Comparison of ENCODE assay signal across 18 cellular contexts in the genomic region with DNA sequence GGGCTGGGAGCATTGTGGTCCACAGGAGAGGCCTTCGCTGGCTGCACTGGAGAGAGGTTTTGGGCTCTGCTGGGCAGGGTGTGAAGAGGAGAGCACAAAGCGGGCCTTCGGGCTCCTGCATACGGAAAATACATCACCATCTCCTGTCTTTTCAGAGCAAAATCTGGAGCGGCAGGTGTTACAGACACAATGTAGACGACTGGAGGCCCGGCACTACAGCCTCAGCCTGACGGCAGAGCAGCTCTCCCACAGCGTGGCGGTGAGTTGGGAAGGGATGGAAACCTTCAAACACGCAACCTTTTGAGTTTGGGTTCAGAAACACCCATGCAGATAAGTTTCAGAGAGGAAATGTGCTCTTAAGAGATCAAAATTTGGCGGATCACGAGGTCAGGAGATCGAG.
"Had no signal": no experiment of that assay in that cellular context is flagged by ENCODE, and none has a peak within 500 bp of the region (broad histone marks: within the 10 kb centered on the region; RNA-seq: fewer than 3 reads in every experiment).

No MANE protein-coding gene starts in this region.

- H2AFZ ChIP-seq: parathyroid adenoma had no signal

- H3K9me3 Mint-ChIP-seq: activated CD4-positive, alpha-beta memory T cell treated with anti-CD3 and anti-CD28 coated beads, Interleukin-2, amount 10 ng/mL, durations not matched to agents 7 days and 5 days; activated naive CD8-positive, alpha-beta T cell treated with anti-CD3 and anti-CD28 coated beads, Interleukin-2, amount 10 ng/mL, durations not matched to agents 7 days and 5 days had no signal

- H3K4me1 ChIP-seq: breast epithelium had no signal

- H3K27me3 ChIP-seq: breast epithelium, heart right ventricle had no signal

- H3K27ac ChIP-seq: breast epithelium, heart right ventricle, parathyroid adenoma had no signal

- H3K27me3 Mint-ChIP-seq: activated CD4-positive, alpha-beta memory T cell treated with anti-CD3 and anti-CD28 coated beads, Interleukin-2, amount 10 ng/mL, durations not matched to agents 7 days and 5 days; activated naive CD8-positive, alpha-beta T cell treated with anti-CD3 and anti-CD28 coated beads, Interleukin-2, amount 10 ng/mL, durations not matched to agents 7 days and 5 days had no signal

- H3K27ac Mint-ChIP-seq: activated CD4-positive, alpha-beta memory T cell treated with anti-CD3 and anti-CD28 coated beads, Interleukin-2, amount 10 ng/mL, durations not matched to agents 7 days and 5 days; activated naive CD8-positive, alpha-beta T cell treated with anti-CD3 and anti-CD28 coated beads, Interleukin-2, amount 10 ng/mL, durations not matched to agents 7 days and 5 days had no signal

- H3K4me3 ChIP-seq: breast epithelium, heart right ventricle, lung had no signal

- H3K36me3 ChIP-seq: breast epithelium had no signal

- ATAC-seq: heart right ventricle; left colon; stimulated activated naive CD8-positive, alpha-beta T cell treated with anti-CD3 and anti-CD28 coated beads, Interleukin-15, Interleukin-2, amounts not matched to agents 100 U/mL and 50 U/mL, for 24 hours had no signal

- DNase-seq: activated CD4-positive, alpha-beta memory T cell treated with anti-CD3 and anti-CD28 coated beads, Interleukin-2, amount 10 ng/mL, durations not matched to agents 7 days and 5 days; activated CD4-positive, alpha-beta T cell treated with anti-CD3 and anti-CD28 coated beads for 1 hour; activated gamma-delta T cell treated with Interleukin-2 at 50 U/mL for 16 hours; activated naive CD8-positive, alpha-beta T cell treated with anti-CD3 and anti-CD28 coated beads, Interleukin-2, amount 10 ng/mL, durations not matched to agents 7 days and 5 days; anterior cingulate cortex; dermis blood vessel endothelial cell; heart right ventricle; left colon; retina; stimulated activated CD4-positive, alpha-beta T cell treated with anti-CD3 and anti-CD28 coated beads, Interleukin-15, amount 100 ng/mL, for 24 hours; stimulated activated CD4-positive, alpha-beta T cell treated with anti-CD3 and anti-CD28 coated beads, Interleukin-4, amount 100 ng/mL, for 24 hours; stimulated activated naive CD8-positive, alpha-beta T cell treated with anti-CD3 and anti-CD28 coated beads, Interleukin-15, Interleukin-2, amounts not matched to agents 100 U/mL and 50 U/mL, for 24 hours; T-helper 1 cell; T1000; trophoblast cell had no signal

- H3K4me3 Mint-ChIP-seq: activated CD4-positive, alpha-beta memory T cell treated with anti-CD3 and anti-CD28 coated beads, Interleukin-2, amount 10 ng/mL, durations not matched to agents 7 days and 5 days; activated naive CD8-positive, alpha-beta T cell treated with anti-CD3 and anti-CD28 coated beads, Interleukin-2, amount 10 ng/mL, durations not matched to agents 7 days and 5 days had no signal
